ENCODE assay signal across 22 cellular contexts in the genomic region with DNA sequence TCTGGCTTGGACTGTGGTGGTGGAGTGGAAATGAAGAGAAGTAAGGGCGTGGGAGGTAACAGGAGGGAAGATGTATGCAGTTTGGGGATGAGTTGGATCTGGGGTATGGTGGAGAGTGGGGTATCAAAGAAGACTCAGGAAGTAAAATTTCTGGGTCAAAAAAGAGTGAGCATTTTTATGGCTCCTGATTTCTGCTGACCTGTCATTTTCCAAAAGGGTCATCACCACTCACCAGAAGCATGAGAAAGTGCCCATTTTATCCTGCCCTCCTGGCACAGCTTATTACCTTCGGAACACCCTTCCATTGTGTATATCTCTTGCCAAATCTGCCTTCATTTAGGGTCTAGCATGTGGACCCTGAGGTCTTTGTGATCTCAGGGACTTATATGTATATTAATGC.
"Had no signal": no experiment of that assay in that cellular context is flagged by ENCODE, and none has a peak within 500 bp of the region (broad histone marks: within the 10 kb centered on the region; RNA-seq: fewer than 3 reads in every experiment).

No MANE protein-coding gene starts in this region.

- ATAC-seq: Right ventricle myocardium inferior, SK-N-SH treated with all-trans-retinoic acid at 6 μM for 48 hours, T-helper 17 cell had no signal

- H3K36me3 ChIP-seq: MG63, SJCRH30 had no signal

- H3K9me3 ChIP-seq: MG63, SJCRH30 had no signal

- H3K27me3 ChIP-seq: MG63, SJCRH30 had no signal

- H3K27ac ChIP-seq: HL-60, RWPE1, SJCRH30 had no signal

- DNase-seq: KBM-7, MG63, NCI-H1092, NCI-H1105 treated with DMSO at 0.1 percent for 48 hours, NCI-H1417 treated with DMSO at 0.1 percent for 48 hours, NCI-H146, NCI-H1694 treated with DMSO at 0.1 percent for 48 hours, NCI-H1930, NCI-H2081, NCI-H2107, NCI-H2227 treated with DMSO at 0.1 percent for 48 hours, NCI-H524, NCI-H526 treated with DMSO at 0.1 percent for 48 hours, NCI-H748 treated with DMSO at 0.1 percent for 48 hours, SHP77 treated with DMSO at 0.1 percent for 48 hours, SJCRH30, T-helper 1 cell, T-helper 17 cell had no signal

- H3K4me3 ChIP-seq: MG63, SJCRH30 had no signal
